Comparison of ENCODE assay signal across 20 cellular contexts in genomic region chr12:28558232-28558631, GRCh38.
"Had no signal": no experiment of that assay in that cellular context is flagged by ENCODE, and none has a peak within 500 bp of the region (broad histone marks: within the 10 kb centered on the region; RNA-seq: fewer than 3 reads in every experiment).

No MANE protein-coding gene starts in this region.

- H3K9me3 ChIP-seq: MG63, SJCRH30 had no signal

- H3K27ac ChIP-seq: SJCRH30 had no signal

- DNase-seq: IMR-90, Karpas-422, KG1, MG63, NCI-H1092, NCI-H1105 treated with DMSO at 0.1 percent for 48 hours, NCI-H1417 treated with DMSO at 0.1 percent for 48 hours, NCI-H146, NCI-H1694 treated with DMSO at 0.1 percent for 48 hours, NCI-H1930, NCI-H2227 treated with DMSO at 0.1 percent for 48 hours, NCI-H510A, NCI-H524 treated with DMSO at 0.1 percent for 48 hours, NCI-H69, NCI-H774, RPMI8226, SHP77 treated with DMSO at 0.1 percent for 48 hours, SJCRH30 had no signal

- H3K4me1 ChIP-seq: SJCRH30 had no signal

- H3K4me3 ChIP-seq: MG63, SJCRH30 had no signal

- H3K27me3 ChIP-seq: MG63, SJCRH30 had no signal

- H3K36me3 ChIP-seq: MG63, SJCRH30 had no signal

- ATAC-seq: HepG2, SK-N-SH treated with all-trans-retinoic acid at 6 μM for 48 hours had no signal
